Comparison of ENCODE assay signal across 11 cellular contexts in genomic region chr11:65437436-65438227, GRCh38. TPM values are rescaled to one million over a fixed set of nuclear protein-coding genes. Genes with fewer than 3 reads are reported as not detected.
A peak's percentile ranks its signal among the peaks of the same experiment; 100 is the strongest.
DNase-seq lines count a peak whose midpoint lies in the region; ATAC-seq, FAIRE-seq and TF ChIP-seq lines count a peak whose summit lies in the region.
"Had no signal": no experiment of that assay in that cellular context is flagged by ENCODE, and none has a peak within 500 bp of the region (broad histone marks: within the 10 kb centered on the region; RNA-seq: fewer than 3 reads in every experiment).

No MANE protein-coding gene starts in this region.

- H4K20me1 ChIP-seq in K562 (replicated peaks; ENCODE audit: control insufficient read depth, insufficient read depth, low read length): 0 out of 2 replicates have a peak, but pooled peaks cover 3% of the 10 kb centered on the region

- TF ChIP-seq EP300 in K562 (IDR thresholded peaks at IDR 0.05; ENCODE audit: low read length): no peak

- H3K9ac ChIP-seq in K562 (ENCODE audit: insufficient read depth in 1 of 2, low read depth in 2 of 2, low read length in 2 of 2): no peak overlapping the region

- H3K79me2 ChIP-seq in K562 (ENCODE audit: control insufficient read depth, insufficient read depth, low read length): peaks cover 94% of the 10 kb centered on the region

- H3K27ac ChIP-seq in K562 (ENCODE audit: extremely low read depth, low read depth, low read length) (no peak overlapping the region), thyroid gland (peak overlapping the region; percentile 82 to 100 (median 87))

- BruUV-seq in K562 (replicated peaks; lab: Mats Ljungman, UMichigan): no TSS peak

- POLR2A ChIA-PET in K562 (lab: Yijun Ruan, JAX): interaction anchor here (0.7 to 3.4 kb wide), 13 partner anchors 9 to 116 kb away, joined by 3 to 49 read pairs (median 6); partner anchors contain the start of genes MALAT1 and NEAT1

- H3K4me2 ChIP-seq in K562 (ENCODE audit: insufficient read depth, low read length): no peak overlapping the region

- 88% methylated on average over 14 of the region's 14 CpGs for WGBS in K562 (ENCODE audit: insufficient coverage, low coverage, missing lambda C conversion rate)
- 86 to 87% methylated on average over 14 of the region's 14 CpGs for WGBS in thyroid gland, 2 donors

- peaks cover 88% of the 10 kb centered on the region for H3K4me1 Mint-ChIP-seq in activated T-cell treated with anti-CD3 and anti-CD28 coated beads, Interleukin-2, amount 50 U/mL, for 72 hours (ENCODE audit: low read depth)

- no peak for TF ChIP-seq RAD21 in K562 (CRISPR knock-in tag; conservative IDR thresholded peaks at IDR 0.05 in 1 of 2, IDR thresholded peaks at IDR 0.05 in 1 of 2)

- no peak for ATAC-seq in activated T-cell treated with anti-CD3 and anti-CD28 coated beads, Interleukin-2, amount 50 U/mL, for 72 hours (replicated peaks in 1 of 2)
- ATAC-seq in K562 (no peak), GM19395 (IDR thresholded peaks at IDR 0.05; ENCODE audit: unreplicated experiment) (no peak), GM18858 (IDR thresholded peaks at IDR 0.05; ENCODE audit: unreplicated experiment) (no peak)
- ATAC-seq: effector memory CD8-positive, alpha-beta T cell; HCT116 had no signal

- intact Hi-C loops in K562 (cut with micrococcal nuclease) (no loop called here), thyroid gland (cut with DNase I) (no loop called here)

- no peak for DNase-seq in activated T-cell treated with anti-CD3 and anti-CD28 coated beads, Interleukin-2, amount 50 U/mL, for 72 hours
- DNase-seq in activated T-cell treated with anti-CD3 and anti-CD28 coated beads, Interleukin-2, amount 50 U/mL, for 1 hour: no peak
- DNase-seq in K562 (ENCODE audit: extremely low read depth in 1 of 4, low spot score in 3 of 4) (no peak), left kidney (ENCODE audit: low read depth, low spot score) (peak; percentile 73), thyroid gland (peak; percentile 40 to 51), cerebellum (ENCODE audit: low spot score) (no peak)
- DNase-seq: activated CD4-positive, alpha-beta T cell treated with anti-CD3 and anti-CD28 coated beads, Interleukin-2, amount 50 U/mL, for 1 hour; effector memory CD8-positive, alpha-beta T cell had no signal

- H3K4me1 ChIP-seq in K562 (replicated peaks in 1 of 2; ENCODE audit: control insufficient read depth in 2 of 2, insufficient read depth in 2 of 2, low read length in 2 of 2) (peaks cover 9 to 18% of the 10 kb centered on the region in 2 experiments; a peak in 4 of 5 replicates), thyroid gland (peaks cover 78 to 93% of the 10 kb centered on the region in 2 donors)

- no peak for FAIRE-seq in K562 (lab: Jason Lieb, UNC)

- CTCF ChIA-PET in K562 (lab: Yijun Ruan, JAX; ENCODE audit: low intra/inter-chr PET ratio): no interaction called here

- no peaks in the 10 kb centered on the region for H3K27me3 ChIP-seq in K562 (ENCODE audit: control insufficient read depth in 2 of 2, insufficient read depth in 2 of 2, low read length in 2 of 2)
- no peaks in the 10 kb centered on the region for H3K27me3 ChIP-seq in thyroid gland

- H3K36me3 ChIP-seq in K562 (ENCODE audit: control insufficient read depth, insufficient read depth, low read length) (peaks cover 90% of the 10 kb centered on the region), thyroid gland (peaks cover 29 to 38% of the 10 kb centered on the region in 2 donors)

- peak overlapping the region; percentile 28 to 43 for H3K4me3 Mint-ChIP-seq in activated T-cell treated with anti-CD3 and anti-CD28 coated beads, Interleukin-2, amount 50 U/mL, for 72 hours
- H3K4me3 Mint-ChIP-seq: effector memory CD8-positive, alpha-beta T cell had no signal

- in situ Hi-C loops in K562 (cut with MboI): no loop called here

- H3K27ac Mint-ChIP-seq in activated T-cell treated with anti-CD3 and anti-CD28 coated beads, Interleukin-2, amount 50 U/mL, for 72 hours: peak overlapping the region; percentile 79

- no peak overlapping the region for H2AFZ ChIP-seq in K562 (ENCODE audit: low read depth, low read length)

- H3K9me3 ChIP-seq in K562 (replicated peaks; ENCODE audit: control insufficient read depth, insufficient read depth, low read depth, low read length) (no peaks in the 10 kb centered on the region), thyroid gland (no peaks in the 10 kb centered on the region)

- H3K9me1 ChIP-seq in K562 (ENCODE audit: control insufficient read depth, insufficient read depth, low read length): peaks cover 6% of the 10 kb centered on the region

- peaks cover 28 to 79% of the 10 kb centered on the region in 2 donors for H3K36me3 Mint-ChIP-seq in activated T-cell treated with anti-CD3 and anti-CD28 coated beads, Interleukin-2, amount 50 U/mL, for 72 hours (ENCODE audit: insufficient read depth in 2 of 2)

- H3K4me3 ChIP-seq in K562 (no peak overlapping the region), thyroid gland (replicated peaks in 1 of 3) (no peak overlapping the region)

- no peaks in the 10 kb centered on the region for H3K9me3 Mint-ChIP-seq in activated T-cell treated with anti-CD3 and anti-CD28 coated beads, Interleukin-2, amount 50 U/mL, for 72 hours
- H3K9me3 Mint-ChIP-seq: effector memory CD8-positive, alpha-beta T cell had no signal

- no peak for TF ChIP-seq CTCF in K562 (IDR thresholded peaks at IDR 0.05 in 2 of 3, conservative IDR thresholded peaks at IDR 0.05 in 1 of 3; ENCODE audit: insufficient read depth in 2 of 3, low read depth in 1 of 3, low read length in 3 of 3)
- no peak for TF ChIP-seq CTCF in thyroid gland (IDR thresholded peaks at IDR 0.05)

- TF ChIP-seq POLR2A in K562 (conservative IDR thresholded peaks at IDR 0.05) (peak; percentile 64; the same call in 1 of the 2 replicates), thyroid gland (IDR thresholded peaks at IDR 0.05) (peak in 1 of 2 donors; percentile 38)

- no peaks in the 10 kb centered on the region for H3K27me3 Mint-ChIP-seq in activated T-cell treated with anti-CD3 and anti-CD28 coated beads, Interleukin-2, amount 50 U/mL, for 72 hours (ENCODE audit: low read depth)
- H3K27me3 Mint-ChIP-seq: effector memory CD8-positive, alpha-beta T cell had no signal

RNA-seq across cellular contexts. Expression of gene NEAT1, which starts 15.0 kb away (rescaled TPM):
- total RNA-seq in activated T-cell treated with anti-CD3 and anti-CD28 coated beads, Interleukin-2, amount 50 U/mL, for 72 hours: 1,000 to 10,000 TPM in 1 of 2 donors, 100 to 1,000 TPM in 1; 678 to 1,151 TPM
- 684 and 1,510 TPM in 2 replicates for total RNA-seq in K562 (2011; cell fraction: chromatin; rRNA removed; ENCODE audit: low replicate concordance)
- total RNA-seq in K562 (2011; cell fraction: nucleolus; rRNA removed): 291 and 321 TPM in 2 replicates
- total RNA-seq in K562 (2011; cell fraction: nucleoplasm; rRNA removed): 737 and 1,283 TPM in 2 replicates
- 15.2 and 20.1 TPM in 2 replicates for total RNA-seq in K562 (2014; rRNA removed)
- total RNA-seq in K562 (2014; rRNA removed; fragmentation: Illumina TruSeq; extraction: Trizol): 62.8 and 76.9 TPM in 2 replicates
- 26.3 and 31.5 TPM in 2 replicates for total RNA-seq in K562 (2015; rRNA removed; fragmentation: Illumina TruSeq; extraction: Trizol)
- total RNA-seq in K562 (2021): 129 and 208 TPM in 2 replicates
- polyA plus RNA-seq in K562 (2011; rRNA removed): 56.2 and 171 TPM in 2 replicates
- 45.5 and 49.2 TPM in 2 replicates for polyA plus RNA-seq in K562 (2011; cell fraction: cytosol; rRNA removed)
- 234 and 651 TPM in 2 replicates for polyA plus RNA-seq in K562 (2011; cell fraction: nucleus; rRNA removed)
- polyA plus RNA-seq in K562 (2012): 312 and 328 TPM in 2 replicates
- polyA plus RNA-seq in K562 (2014; fragmentation: Illumina TruSeq; extraction: Trizol): 137 and 146 TPM in 2 replicates
- polyA plus RNA-seq in K562 (2014; fragmentation: Nextera tagmentation; extraction: Ambion mirVana): 10 to 100 TPM; 22.8 to 30.1 TPM
- 382 and 389 TPM in 2 replicates for polyA plus RNA-seq in K562 (2014; rRNA removed)
- polyA minus RNA-seq in K562 (2011; rRNA and poly(A)+ RNA removed): 92.6 and 137 TPM in 2 replicates
- polyA minus RNA-seq in K562 (2011; cell fraction: cytosol; rRNA and poly(A)+ RNA removed): 19.9 and 35.6 TPM in 2 replicates
- 168 and 220 TPM in 2 replicates for polyA minus RNA-seq in K562 (2011; cell fraction: nucleus; rRNA and poly(A)+ RNA removed)
- total RNA-seq in thyroid gland: 1,000 to 10,000 TPM in 1 of 4 donors, 100 to 1,000 TPM in 3; 195 to 1,623 (median 652) TPM
- 17.0 TPM for total RNA-seq in cerebellum

RNA-seq across cellular contexts. Expression of gene FRMD8, which starts 51.2 kb away (rescaled TPM):
- 10 to 100 TPM; 43.5 to 47.2 TPM for total RNA-seq in activated T-cell treated with anti-CD3 and anti-CD28 coated beads, Interleukin-2, amount 50 U/mL, for 72 hours
- total RNA-seq in K562 (2011; cell fraction: chromatin; rRNA removed; ENCODE audit: low replicate concordance): 28.5 and 83.6 TPM in 2 replicates
- 89.6 and 96.9 TPM in 2 replicates for total RNA-seq in K562 (2011; cell fraction: nucleolus; rRNA removed)
- 32.8 and 36.5 TPM in 2 replicates for total RNA-seq in K562 (2011; cell fraction: nucleoplasm; rRNA removed)
- total RNA-seq in K562 (2014; rRNA removed): 34.6 and 46.5 TPM in 2 replicates
- total RNA-seq in K562 (2014; rRNA removed; fragmentation: Illumina TruSeq; extraction: Trizol): 6.2 and 8.6 TPM in 2 replicates
- 15.0 and 15.8 TPM in 2 replicates for total RNA-seq in K562 (2015; rRNA removed; fragmentation: Illumina TruSeq; extraction: Trizol)
- 44.2 and 54.5 TPM in 2 replicates for total RNA-seq in K562 (2021)
- polyA plus RNA-seq in K562 (2011; rRNA removed): 16.0 and 19.9 TPM in 2 replicates
- 24.0 and 43.0 TPM in 2 replicates for polyA plus RNA-seq in K562 (2011; cell fraction: cytosol; rRNA removed)
- polyA plus RNA-seq in K562 (2011; cell fraction: nucleus; rRNA removed): 25.1 and 46.6 TPM in 2 replicates
- 21.4 and 22.5 TPM in 2 replicates for polyA plus RNA-seq in K562 (2012)
- polyA plus RNA-seq in K562 (2014; fragmentation: Illumina TruSeq; extraction: Trizol): 12.0 and 19.4 TPM in 2 replicates
- polyA plus RNA-seq in K562 (2014; fragmentation: Nextera tagmentation; extraction: Ambion mirVana): 1 to 10 TPM; 4.5 to 5.0 TPM
- 33.4 and 41.7 TPM in 2 replicates for polyA plus RNA-seq in K562 (2014; rRNA removed)
- polyA minus RNA-seq in K562 (2011; rRNA and poly(A)+ RNA removed): 8.4 and 13.5 TPM in 2 replicates
- 21.0 and 21.1 TPM in 2 replicates for polyA minus RNA-seq in K562 (2011; cell fraction: cytosol; rRNA and poly(A)+ RNA removed)
- polyA minus RNA-seq in K562 (2011; cell fraction: nucleus; rRNA and poly(A)+ RNA removed): 28.1 and 34.6 TPM in 2 replicates
- 10 to 100 TPM; 22.5 to 44.9 (median 31.0) TPM for total RNA-seq in thyroid gland
- total RNA-seq in cerebellum: 9.2 TPM

RNA-seq across cellular contexts. Expression of gene SLC25A45, which starts 55.2 kb away (rescaled TPM):
- 10 to 100 TPM; 16.4 to 18.8 TPM for total RNA-seq in activated T-cell treated with anti-CD3 and anti-CD28 coated beads, Interleukin-2, amount 50 U/mL, for 72 hours
- 2.5 and 2.9 TPM in 2 replicates for total RNA-seq in K562 (2011; cell fraction: chromatin; rRNA removed; ENCODE audit: low replicate concordance)
- total RNA-seq in K562 (2011; cell fraction: nucleolus; rRNA removed): 2.7 and 3.6 TPM in 2 replicates
- 2.3 and 2.7 TPM in 2 replicates for total RNA-seq in K562 (2011; cell fraction: nucleoplasm; rRNA removed)
- total RNA-seq in K562 (2014; rRNA removed): 0.82 and 2.3 TPM in 2 replicates
- 0.55 and 0.57 TPM in 2 replicates for total RNA-seq in K562 (2014; rRNA removed; fragmentation: Illumina TruSeq; extraction: Trizol)
- total RNA-seq in K562 (2015; rRNA removed; fragmentation: Illumina TruSeq; extraction: Trizol): 0.40 and 0.45 TPM in 2 replicates
- 0.92 and 2.2 TPM in 2 replicates for total RNA-seq in K562 (2021)
- 0.61 and 0.81 TPM in 2 replicates for polyA plus RNA-seq in K562 (2011; rRNA removed)
- polyA plus RNA-seq in K562 (2011; cell fraction: cytosol; rRNA removed): 0.49 and 0.85 TPM in 2 replicates
- 1.2 and 3.9 TPM in 2 replicates for polyA plus RNA-seq in K562 (2011; cell fraction: nucleus; rRNA removed)
- 1.3 and 1.4 TPM in 2 replicates for polyA plus RNA-seq in K562 (2012)
- 0.51 and 0.68 TPM in 2 replicates for polyA plus RNA-seq in K562 (2014; fragmentation: Illumina TruSeq; extraction: Trizol)
- under 1 TPM; 0.15 to 0.34 TPM for polyA plus RNA-seq in K562 (2014; fragmentation: Nextera tagmentation; extraction: Ambion mirVana)
- 0.93 and 1.1 TPM in 2 replicates for polyA plus RNA-seq in K562 (2014; rRNA removed)
- 0.35 and 0.42 TPM in 2 replicates for polyA minus RNA-seq in K562 (2011; rRNA and poly(A)+ RNA removed)
- 0.76 and 0.91 TPM in 2 replicates for polyA minus RNA-seq in K562 (2011; cell fraction: cytosol; rRNA and poly(A)+ RNA removed)
- 0.40 and 0.56 TPM in 2 replicates for polyA minus RNA-seq in K562 (2011; cell fraction: nucleus; rRNA and poly(A)+ RNA removed)
- total RNA-seq in thyroid gland: 10 to 100 TPM; 13.0 to 28.0 (median 20.9) TPM
- 0.73 TPM for total RNA-seq in cerebellum

Comparison
In these comparisons a context has a peak if more than half of its experiments do, and no peak if none do; other contexts are left out.
1. DNase-seq: peak in left kidney (single experiment) and thyroid gland (2 of 2); none in activated T-cell treated with anti-CD3 and anti-CD28 coated beads, Interleukin-2, amount 50 U/mL, for 72 hours (0 of 2), activated T-cell treated with anti-CD3 and anti-CD28 coated beads, Interleukin-2, amount 50 U/mL, for 1 hour (single experiment), K562 (0 of 4) and cerebellum (single experiment).